8 cellular contexts compared by ENCODE assay signal in the genomic region with DNA sequence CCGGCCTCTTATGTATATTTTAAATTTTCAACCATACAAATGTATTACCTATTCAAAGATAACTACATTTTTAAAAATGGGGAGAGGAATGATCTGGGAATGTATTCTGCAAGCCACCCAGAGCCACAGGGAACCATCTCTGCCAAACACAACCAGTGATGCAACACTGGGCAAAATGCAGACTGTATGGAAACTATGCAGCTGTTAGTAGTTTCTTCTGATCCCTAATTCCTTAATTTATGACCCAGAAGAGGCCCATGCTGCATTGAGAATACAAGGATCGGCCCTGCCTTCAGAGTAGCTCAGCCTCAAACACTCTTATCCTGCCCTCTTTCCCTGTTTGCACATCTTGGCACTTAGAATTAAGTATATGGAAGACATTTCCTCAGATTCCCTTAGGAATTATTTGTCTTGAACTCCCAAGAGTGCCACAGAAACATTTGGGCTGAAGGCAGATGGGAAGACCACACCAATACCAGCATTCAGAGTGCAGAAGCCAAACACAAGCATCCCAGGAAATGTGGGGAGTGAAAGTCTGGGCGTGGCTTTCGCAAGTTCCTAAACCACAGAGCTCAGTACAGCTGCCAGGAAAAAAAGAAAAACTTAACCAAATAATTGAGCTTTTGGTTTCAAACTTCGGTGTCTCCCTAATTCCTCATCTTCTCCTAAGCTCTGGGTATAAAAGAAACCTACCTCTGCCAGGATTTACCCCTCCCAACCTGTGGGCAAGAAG. TPM values are rescaled to one million over a fixed set of nuclear protein-coding genes. Genes with fewer than 3 reads are reported as not detected.
DNase-seq lines count a peak whose midpoint lies in the region; FAIRE-seq and TF ChIP-seq lines count a peak whose summit lies in the region.

No MANE protein-coding gene starts in this region.

- H3K9me3 ChIP-seq in GM23248 (ENCODE audit: low read depth) (no peaks in the 10 kb centered on the region), small intestine (ENCODE audit: control insufficient read depth, low read depth) (no peaks in the 10 kb centered on the region)

- no peaks in the 10 kb centered on the region for H3K9me2 ChIP-seq in GM23248 (ENCODE audit: insufficient read depth)

- no peak for FAIRE-seq in small intestine (lab: Jason Lieb, UNC)

- H3K27me3 ChIP-seq in GM23248 (replicated peaks; ENCODE audit: insufficient read depth) (no peaks in the 10 kb centered on the region), small intestine (ENCODE audit: control insufficient read depth in 2 of 2, insufficient read depth in 2 of 2, low read length in 2 of 2) (no peaks in the 10 kb centered on the region)

- H3K9ac ChIP-seq in GM23248, result peak overlapping the region; percentile 87

- H3K36me3 Mint-ChIP-seq in activated CD4-positive, alpha-beta memory T cell treated with anti-CD3 and anti-CD28 coated beads for 36 hours, result peaks cover 23% of the 10 kb centered on the region

- peaks cover 29% of the 10 kb centered on the region for H3K4me1 Mint-ChIP-seq in activated CD4-positive, alpha-beta memory T cell treated with anti-CD3 and anti-CD28 coated beads for 36 hours (ENCODE audit: low read depth)

- CTCF ChIA-PET in activated CD4-positive, alpha-beta memory T cell treated with anti-CD3 and anti-CD28 coated beads for 36 hours (lab: Charles Lee), result interaction anchor here (0.8 to 1.7 kb wide), 4 partner anchors 13 to 252 kb away, joined by 3 to 5 read pairs (median 4); partner anchors contain the start of gene PTPN9
- CTCF ChIA-PET in GM10248 (lab: Yijun Ruan, JAX), result no interaction called here

- intact Hi-C loops in activated CD4-positive, alpha-beta memory T cell treated with anti-CD3 and anti-CD28 coated beads for 36 hours (cut with micrococcal nuclease), result no loop called here

- no peak for TF ChIP-seq CTCF in fibroblast of villous mesenchyme (IDR thresholded peaks at IDR 0.05; ENCODE audit: insufficient read depth, low read depth, low read length)
- TF ChIP-seq CTCF in GM10248 (IDR thresholded peaks at IDR 0.05; ENCODE audit: control extremely low read depth, extremely low read depth, low read depth, missing control alignments), result no peak

- H3K27me3 Mint-ChIP-seq in activated CD4-positive, alpha-beta memory T cell treated with anti-CD3 and anti-CD28 coated beads for 36 hours, result no peaks in the 10 kb centered on the region

- POLR2A ChIA-PET in activated CD4-positive, alpha-beta memory T cell treated with anti-CD3 and anti-CD28 coated beads for 36 hours (lab: Charles Lee), result no interaction called here
- POLR2A ChIA-PET in GM10248 (lab: Yijun Ruan, JAX), result interaction anchor here (0.6 kb wide), 1 partner anchor 28 kb away, joined by 4 read pairs; the partner anchor contains the start of gene SNX33

- H3K27ac ChIP-seq in GM23248 (peak overlapping the region; percentile 96), skin epidermis (peak overlapping the region in 19 of 21 experiments; percentile 25 to 86 (median 74)), small intestine (ENCODE audit: low read depth in 1 of 2, low read length in 1 of 2) (peak overlapping the region in 1 of 2 donors; percentile 56)

- no peak overlapping the region for H3K4me3 Mint-ChIP-seq in activated CD4-positive, alpha-beta memory T cell treated with anti-CD3 and anti-CD28 coated beads for 36 hours

- in situ Hi-C loops in GM23248 (cut with MboI), result no loop called here

- H3K4me1 ChIP-seq in GM23248 (ENCODE audit: insufficient read depth) (peaks cover 20% of the 10 kb centered on the region), small intestine (ENCODE audit: control insufficient read depth in 2 of 2, insufficient read depth in 1 of 2, low read depth in 1 of 2, low read length in 1 of 2) (no peaks in the 10 kb centered on the region)

- H3K4me3 ChIP-seq in GM23248 (peak overlapping the region; percentile 66), fibroblast of villous mesenchyme (ENCODE audit: low read depth, low read length) (peak overlapping the region; percentile 54), skin epidermis (peak overlapping the region in 1 of 7 experiments; percentile 20), small intestine (ENCODE audit: low read depth in 1 of 2, low read length in 2 of 2) (no peak overlapping the region)

- no peaks in the 10 kb centered on the region for H3K9me3 Mint-ChIP-seq in activated CD4-positive, alpha-beta memory T cell treated with anti-CD3 and anti-CD28 coated beads for 36 hours

- peak overlapping the region; percentile 75 for H3K27ac Mint-ChIP-seq in activated CD4-positive, alpha-beta memory T cell treated with anti-CD3 and anti-CD28 coated beads for 36 hours

- H3K79me2 ChIP-seq in GM23248 (ENCODE audit: insufficient read depth), result peaks cover 45% of the 10 kb centered on the region

- H3K36me3 ChIP-seq in GM23248 (ENCODE audit: low read depth) (peaks cover 27% of the 10 kb centered on the region), small intestine (ENCODE audit: control insufficient read depth in 2 of 2, insufficient read depth in 2 of 2, low read length in 2 of 2) (peaks cover 7 to 21% of the 10 kb centered on the region in 2 donors)

- H4K20me1 ChIP-seq in GM23248 (ENCODE audit: insufficient read depth), result no peaks in the 10 kb centered on the region

- H3F3A ChIP-seq in GM23248 (ENCODE audit: insufficient read depth), result peaks cover 37% of the 10 kb centered on the region

- peak overlapping the region; percentile 67 for H2AFZ ChIP-seq in GM23248

- H3K4me2 ChIP-seq in GM23248 (ENCODE audit: unreplicated experiment), result peak overlapping the region; percentile 97

- DNase-seq in GM23248 (peak; percentile 82), fibroblast of villous mesenchyme (ENCODE audit: low read depth) (peak; percentile 82), HPDE6-E6E7 (ENCODE audit: extremely low spot score) (no peak), amygdala (lab: John Stamatoyannopoulos, UW) (no peak), GM10248 (ENCODE audit: extremely low spot score) (no peak), small intestine (no peak)
- DNase-seq in activated CD4-positive, alpha-beta memory T cell treated with anti-CD3 and anti-CD28 coated beads for 36 hours, result no peak

- 8 to 15% methylated on average over 5 of the region's 5 CpGs for WGBS in GM23248 (ENCODE audit: low coverage in 1 of 2, low lambda C conversion rate in 2 of 2, missing lambda C conversion rate in 2 of 2), 2 experiments
- 45 to 68% (median 66%) methylated on average over 5 of the region's 5 CpGs for WGBS in small intestine, 3 donors

RNA-seq across cellular contexts. Expression of gene SNUPN, which starts 5.3 kb away (rescaled TPM):
- total RNA-seq in GM23248 (2014; rRNA removed; shearing (Covaris generic)), result 31.9 and 33.5 TPM in 2 replicates
- polyA plus RNA-seq in GM23248 (2016; fragmentation: Nextera tagmentation; extraction: Ambion mirVana) (38.0 and 41.5 TPM in 2 replicates), small intestine (10 to 100 TPM; 19.5 to 24.6 (median 22.1) TPM)
- 10 to 100 TPM; 33.4 to 34.2 TPM for total RNA-seq in activated CD4-positive, alpha-beta memory T cell treated with anti-CD3 and anti-CD28 coated beads for 36 hours
- 18.7 and 28.1 TPM in 2 replicates for total RNA-seq in fibroblast of villous mesenchyme

RNA-seq across cellular contexts. Expression of gene IMP3, which starts 19.8 kb away (rescaled TPM):
- total RNA-seq in GM23248 (2014; rRNA removed; shearing (Covaris generic)), result 138 and 154 TPM in 2 replicates
- polyA plus RNA-seq in GM23248 (2016; fragmentation: Nextera tagmentation; extraction: Ambion mirVana), result 103 and 105 TPM in 2 replicates
- 10 to 100 TPM; 71.7 to 72.4 TPM for total RNA-seq in activated CD4-positive, alpha-beta memory T cell treated with anti-CD3 and anti-CD28 coated beads for 36 hours
- 41.6 and 42.3 TPM in 2 replicates for total RNA-seq in fibroblast of villous mesenchyme
- polyA plus RNA-seq in small intestine, result 100 to 1,000 TPM in 1 of 3 donors, 10 to 100 TPM in 2; 93.2 to 139 (median 93.3) TPM

RNA-seq across cellular contexts. Expression of gene SNX33, which starts 27.5 kb away (rescaled TPM):
- total RNA-seq in GM23248 (2014; rRNA removed; shearing (Covaris generic)), result 22.9 and 28.7 TPM in 2 replicates
- polyA plus RNA-seq in GM23248 (2016; fragmentation: Nextera tagmentation; extraction: Ambion mirVana), result 13.0 and 13.1 TPM in 2 replicates
- 1 to 10 TPM; 3.0 to 3.2 TPM for total RNA-seq in activated CD4-positive, alpha-beta memory T cell treated with anti-CD3 and anti-CD28 coated beads for 36 hours
- total RNA-seq in fibroblast of villous mesenchyme, result 19.9 and 23.8 TPM in 2 replicates
- 10 to 100 TPM; 11.0 to 18.0 (median 12.4) TPM for polyA plus RNA-seq in small intestine

RNA-seq across cellular contexts. Expression of gene PTPN9, which starts 41.1 kb away (rescaled TPM):
- 28.8 and 30.6 TPM in 2 replicates for total RNA-seq in GM23248 (2014; rRNA removed; shearing (Covaris generic))
- polyA plus RNA-seq in GM23248 (2016; fragmentation: Nextera tagmentation; extraction: Ambion mirVana), result 17.6 and 19.9 TPM in 2 replicates
- 10 to 100 TPM; 19.2 to 20.9 TPM for total RNA-seq in activated CD4-positive, alpha-beta memory T cell treated with anti-CD3 and anti-CD28 coated beads for 36 hours
- total RNA-seq in fibroblast of villous mesenchyme, result 23.5 and 32.4 TPM in 2 replicates
- 10 to 100 TPM; 19.7 to 21.0 (median 20.3) TPM for polyA plus RNA-seq in small intestine

Comparison
In these comparisons a context has a peak if more than half of its experiments do, and no peak if none do; other contexts are left out.
1. DNase-seq: peak in GM23248 (single experiment) and fibroblast of villous mesenchyme (single experiment); none in activated CD4-positive, alpha-beta memory T cell treated with anti-CD3 and anti-CD28 coated beads for 36 hours (single experiment), HPDE6-E6E7 (single experiment), amygdala (0 of 56), GM10248 (single experiment) and small intestine (single experiment).
2. H3K4me3 ChIP-seq: peak in GM23248 (single experiment) and fibroblast of villous mesenchyme (single experiment); none in small intestine (0 of 2).